Comparison of ENCODE assay signal across 21 cellular contexts in genomic region chr2:112888350-112888749, GRCh38. TPM values are rescaled to one million over a fixed set of nuclear protein-coding genes. Genes with fewer than 3 reads are reported as not detected.
DNase-seq lines count a peak whose midpoint lies in the region; ATAC-seq and TF ChIP-seq lines count a peak whose summit lies in the region.
"Had no signal": no experiment of that assay in that cellular context is flagged by ENCODE, and none has a peak within 500 bp of the region (broad histone marks: within the 10 kb centered on the region; RNA-seq: fewer than 3 reads in every experiment).

No MANE protein-coding gene starts in this region.

- no peaks in the 10 kb centered on the region for H3K79me2 ChIP-seq in GM23338 (replicated peaks; ENCODE audit: insufficient read depth)

- no peaks in the 10 kb centered on the region for H3K27me3 ChIP-seq in BLaER1 treated with 17β-estradiol and CSF1 and Interleukin-3, amounts not matched to agents 10 nM and 100 nM
- H3K27me3 ChIP-seq in GM23338 (ENCODE audit: insufficient read depth) (no peaks in the 10 kb centered on the region), esophagus muscularis mucosa (no peaks in the 10 kb centered on the region), ascending aorta (no peaks in the 10 kb centered on the region)

- H4K20me1 ChIP-seq in BLaER1 treated with 17β-estradiol and CSF1 and Interleukin-3, amounts not matched to agents 10 nM and 100 nM, result no peaks in the 10 kb centered on the region
- no peaks in the 10 kb centered on the region for H4K20me1 ChIP-seq in GM23338 (replicated peaks; ENCODE audit: insufficient read depth)

- no peak for TF ChIP-seq EP300 in esophagus muscularis mucosa (IDR thresholded peaks at IDR 0.05)

- no peak overlapping the region for H3K27ac Mint-ChIP-seq in GM23338

- H3K4me1 Mint-ChIP-seq in GM23338, result peaks cover 4% of the 10 kb centered on the region; the same call in 2 of the 3 replicates

- peak overlapping the region in 10 of 11 experiments; percentile 30 to 80 (median 72); a peak in 20 of 22 replicates for H3K27ac ChIP-seq in BLaER1 treated with 17β-estradiol and CSF1 and Interleukin-3, amounts not matched to agents 10 nM and 100 nM
- H3K27ac ChIP-seq in GM23338 (ENCODE audit: low read depth) (no peak overlapping the region), esophagus muscularis mucosa (replicated peaks in 1 of 4) (no peak overlapping the region), ascending aorta (no peak overlapping the region)
- H3K27ac ChIP-seq: RWPE1 had no signal

- DNase-seq in GM23338 (ENCODE audit: low spot score) (no peak), esophagus muscularis mucosa (ENCODE audit: extremely low spot score) (peak; percentile 10), amygdala (lab: John Stamatoyannopoulos, UW) (no peak), ascending aorta (ENCODE audit: low spot score in 2 of 2) (no peak)
- DNase-seq: 8988T, DMS53, GDM1, GOT3, HCEC 1CT, NCI-H1092, NCI-H1436, NCI-H1930, NCI-H69, T-helper 1 cell had no signal

- no peaks in the 10 kb centered on the region for H3K9me3 Mint-ChIP-seq in GM23338

- no peaks in the 10 kb centered on the region for H3K36me3 ChIP-seq in BLaER1 treated with 17β-estradiol and CSF1 and Interleukin-3, amounts not matched to agents 10 nM and 100 nM
- no peaks in the 10 kb centered on the region for H3K36me3 ChIP-seq in GM23338 (ENCODE audit: insufficient read depth)
- H3K36me3 ChIP-seq in esophagus muscularis mucosa, result no peaks in the 10 kb centered on the region
- H3K36me3 ChIP-seq in ascending aorta, result no peaks in the 10 kb centered on the region

- peak overlapping the region; percentile 33 to 68 (median 59) for H3K4me2 ChIP-seq in BLaER1 treated with 17β-estradiol and CSF1 and Interleukin-3, amounts not matched to agents 10 nM and 100 nM
- H3K4me2 ChIP-seq in GM23338, result no peak overlapping the region

- peaks cover 2% of the 10 kb centered on the region for H3K27me3 Mint-ChIP-seq in GM23338 (ENCODE audit: insufficient read depth, low read depth, poor library complexity)

- TF ChIP-seq CTCF in GM23338 (conservative IDR thresholded peaks at IDR 0.05; ENCODE audit: low read depth in 2 of 2) (no peak), esophagus muscularis mucosa (IDR thresholded peaks at IDR 0.05) (no peak), ascending aorta (IDR thresholded peaks at IDR 0.05) (no peak)

- peak overlapping the region in 9 of 11 experiments; percentile 13 to 63 (median 49); a peak in 16 of 22 replicates for H3K9ac ChIP-seq in BLaER1 treated with 17β-estradiol and CSF1 and Interleukin-3, amounts not matched to agents 10 nM and 100 nM

- peak overlapping the region; percentile 59; the same call in 1 of the 2 replicates for H2AFZ ChIP-seq in GM23338

- peaks cover 0 to 33% (median 6%) of the 10 kb centered on the region in 11 experiments; a peak in 12 of 22 replicates for H3K9me3 ChIP-seq in BLaER1 treated with 17β-estradiol and CSF1 and Interleukin-3, amounts not matched to agents 10 nM and 100 nM (replicated peaks in 1 of 11)
- no peaks in the 10 kb centered on the region for H3K9me3 ChIP-seq in esophagus muscularis mucosa
- no peaks in the 10 kb centered on the region for H3K9me3 ChIP-seq in ascending aorta

- H3K9me2 ChIP-seq in GM23338 (ENCODE audit: insufficient read depth), result no peaks in the 10 kb centered on the region

- H3K4me3 ChIP-seq in BLaER1 treated with 17β-estradiol and CSF1 and Interleukin-3, amounts not matched to agents 10 nM and 100 nM, result no peak overlapping the region
- H3K4me3 ChIP-seq in GM23338 (no peak overlapping the region), esophagus muscularis mucosa (no peak overlapping the region), ascending aorta (no peak overlapping the region)

- TF ChIP-seq POLR2A in esophagus muscularis mucosa (IDR thresholded peaks at IDR 0.05; ENCODE audit: low read depth), result no peak

- ATAC-seq in GM18502 (IDR thresholded peaks at IDR 0.05; ENCODE audit: poor library complexity, unreplicated experiment) (peak; percentile 64), GM23338 (no peak), HG03521 (IDR thresholded peaks at IDR 0.05; ENCODE audit: unreplicated experiment) (no peak)
- ATAC-seq: SK-N-SH treated with all-trans-retinoic acid at 6 μM for 48 hours had no signal

- no peak overlapping the region for H3K4me3 Mint-ChIP-seq in GM23338

- intact Hi-C loops in esophagus muscularis mucosa (cut with DNase I), result no loop called here
- intact Hi-C loops in ascending aorta (cut with DNase I), result no loop called here

- H3F3A ChIP-seq in GM23338 (replicated peaks; ENCODE audit: low read depth), result no peaks in the 10 kb centered on the region

- H3K36me3 Mint-ChIP-seq in GM23338 (ENCODE audit: low read depth), result no peaks in the 10 kb centered on the region

- H3K4me1 ChIP-seq in BLaER1 treated with 17β-estradiol and CSF1 and Interleukin-3, amounts not matched to agents 10 nM and 100 nM, result peaks cover 16 to 71% (median 50%) of the 10 kb centered on the region in 10 experiments
- no peaks in the 10 kb centered on the region for H3K4me1 ChIP-seq in GM23338 (ENCODE audit: insufficient read depth)
- no peaks in the 10 kb centered on the region for H3K4me1 ChIP-seq in esophagus muscularis mucosa
- H3K4me1 ChIP-seq in ascending aorta, result no peaks in the 10 kb centered on the region

TF ChIP-seq in GM23338, 12 proteins besides CTCF, POLR2A, EP300 and RAD21 (continues in another document):
- TF ChIP-seq JUNB (IDR thresholded peaks at IDR 0.05; ENCODE audit: unreplicated experiment), result no peak
- TF ChIP-seq CREB1 (CRISPR knock-in tag; IDR thresholded peaks at IDR 0.05; ENCODE audit: low read depth), result no peak
- no peak for TF ChIP-seq ZNF462 (CRISPR knock-in tag; IDR thresholded peaks at IDR 0.05)
- no peak for TF ChIP-seq EZH2phosphoT487 (IDR thresholded peaks at IDR 0.05; ENCODE audit: unreplicated experiment)

RNA-seq across cellular contexts. Expression of gene IL37, which starts 22.6 kb away (rescaled TPM):
- total RNA-seq in GM23338 (2014; rRNA removed; shearing (Covaris generic)), result not detected in 2 replicates
- not detected in 2 replicates for polyA plus RNA-seq in GM23338 (2016; fragmentation: Nextera tagmentation; extraction: Ambion mirVana)
- total RNA-seq in esophagus muscularis mucosa (not detected), ascending aorta (not detected)
- total RNA-seq: NCI-H460 had no signal
- polyA plus RNA-seq: AG04450 had no signal

RNA-seq across cellular contexts. Expression of gene IL1B, which starts 51.8 kb away (rescaled TPM):
- not detected in 2 replicates for total RNA-seq in GM23338 (2014; rRNA removed; shearing (Covaris generic))
- polyA plus RNA-seq in GM23338 (2016; fragmentation: Nextera tagmentation; extraction: Ambion mirVana), result 0.14 TPM in 1 of 2 replicates, not detected in the other
- total RNA-seq in esophagus muscularis mucosa (1 to 10 TPM in 1 of 4 donors, not detected in 3; 2.7 TPM), ascending aorta (not detected)

Comparison
In these comparisons a context has a peak if more than half of its experiments do, and no peak if none do; other contexts are left out.
1. H3K27ac ChIP-seq: peak in BLaER1 treated with 17β-estradiol and CSF1 and Interleukin-3, amounts not matched to agents 10 nM and 100 nM (10 of 11); none in GM23338 (single experiment), esophagus muscularis mucosa (0 of 4) and ascending aorta (0 of 2).